In genomic region chr14:80546056-80546854, GRCh38 we compare ENCODE assay signal across 14 cellular contexts.
A peak's percentile ranks its signal among the peaks of the same experiment; 100 is the strongest.
DNase-seq lines count a peak whose midpoint lies in the region; ATAC-seq lines count a peak whose summit lies in the region.
"Had no signal": no experiment of that assay in that cellular context is flagged by ENCODE, and none has a peak within 500 bp of the region (broad histone marks: within the 10 kb centered on the region; RNA-seq: fewer than 3 reads in every experiment).

No MANE protein-coding gene starts in this region.

- DNase-seq in dermis blood vessel endothelial cell (peak; percentile 73), lung microvascular endothelial cell (ENCODE audit: low read depth in 2 of 2) (peak; percentile 74 to 77), foreskin melanocyte (no peak), activated T-cell treated with anti-CD3 and anti-CD28 coated beads for 4 hours (no peak), SIG-M5 (lab: John Stamatoyannopoulos, UW) (no peak)
- DNase-seq: CD8-positive, alpha-beta T cell; KG1; NCI-H1105 treated with DMSO at 0.1 percent for 48 hours; NCI-H1694 treated with DMSO at 0.1 percent for 48 hours; NCI-H748 treated with DMSO at 0.1 percent for 48 hours; Right ventricle myocardium superior had no signal

- peak; percentile 61 for ATAC-seq in GM21423 (IDR thresholded peaks at IDR 0.05; ENCODE audit: unreplicated experiment)
- peak; percentile 58 for ATAC-seq in HG03139 (IDR thresholded peaks at IDR 0.05; ENCODE audit: unreplicated experiment)
- no peak for ATAC-seq in GM18519 (IDR thresholded peaks at IDR 0.05; ENCODE audit: low FRiP score, unreplicated experiment)
- ATAC-seq: CD8-positive, alpha-beta T cell had no signal

Comparison
In these comparisons a context has a peak if more than half of its experiments do, and no peak if none do; other contexts are left out.
1. DNase-seq: peak in dermis blood vessel endothelial cell (single experiment) and lung microvascular endothelial cell (2 of 2); none in foreskin melanocyte (single experiment), activated T-cell treated with anti-CD3 and anti-CD28 coated beads for 4 hours (single experiment) and SIG-M5 (single experiment).